ENCODE assay signal across 8 cellular contexts in the genomic region with DNA sequence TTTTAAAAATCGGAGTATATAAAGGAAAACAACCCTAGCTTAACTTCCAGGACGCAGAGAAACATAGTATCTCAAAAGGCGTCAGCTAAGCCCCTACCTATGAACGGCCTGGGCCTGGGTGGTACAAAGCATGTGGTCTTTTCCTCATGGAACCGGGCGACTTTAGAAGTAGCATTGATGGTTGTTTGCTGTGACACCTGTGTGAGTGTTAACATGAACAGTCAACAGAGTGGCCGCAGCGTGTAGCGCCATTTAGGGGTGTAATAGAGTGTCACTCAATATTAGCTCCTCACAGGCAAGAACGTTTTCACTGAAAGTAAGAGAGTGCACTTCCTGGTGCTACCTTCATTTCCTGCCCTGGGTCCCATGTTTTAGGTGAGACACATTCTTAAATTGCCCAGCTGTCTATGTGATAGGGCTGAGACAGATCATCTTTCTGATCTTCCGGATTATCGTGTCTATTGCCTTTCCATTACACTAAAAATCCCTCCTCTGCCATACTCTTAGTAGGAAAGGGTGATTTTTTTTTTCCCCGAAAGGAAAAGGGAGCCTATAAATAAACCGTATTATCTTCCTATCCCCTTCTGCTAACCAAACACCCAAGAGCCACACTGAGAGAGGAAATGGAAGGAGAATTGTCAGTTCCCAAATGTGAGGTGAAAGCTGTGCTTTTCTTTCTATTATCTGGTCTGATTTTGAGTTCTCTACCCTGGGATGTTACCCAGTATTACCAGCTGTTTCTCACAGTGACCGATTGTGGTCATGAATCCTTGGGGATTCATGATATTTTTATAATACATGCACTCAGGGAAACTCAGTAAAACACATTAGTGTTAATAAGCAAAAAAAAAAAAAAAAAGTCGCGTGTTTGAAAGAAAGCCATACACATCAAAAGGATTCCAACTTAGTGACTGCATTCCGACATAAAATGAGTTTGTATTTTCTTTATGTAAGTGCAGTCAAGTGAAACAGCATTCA. TPM values are rescaled to one million over a fixed set of nuclear protein-coding genes. Genes with fewer than 3 reads are reported as not detected.
A peak's percentile ranks its signal among the peaks of the same experiment; 100 is the strongest.
DNase-seq lines count a peak whose midpoint lies in the region; ATAC-seq and TF ChIP-seq lines count a peak whose summit lies in the region.

No MANE protein-coding gene starts in this region.

- peak overlapping the region; percentile 13 for H2AK5ac ChIP-seq in mesenchymal stem cell (ENCODE audit: low read length, severe bottlenecking)

- no peak overlapping the region for H2BK5ac ChIP-seq in mesenchymal stem cell (ENCODE audit: low read depth, low read length, poor library complexity, severe bottlenecking)

- H2BK120ac ChIP-seq in mesenchymal stem cell (ENCODE audit: low read depth, low read length), result no peak overlapping the region

- H3K18ac ChIP-seq in mesenchymal stem cell (ENCODE audit: low read depth in 1 of 2, low read length in 2 of 2), result no peak overlapping the region

- H4K91ac ChIP-seq in mesenchymal stem cell (ENCODE audit: low read length), result no peak overlapping the region

- peaks cover 32% of the 10 kb centered on the region for H3K4me1 Mint-ChIP-seq in stimulated activated effector memory CD8-positive, alpha-beta T cell treated with anti-CD3 and anti-CD28 coated beads, Interleukin-12 subunit alpha, Interleukin-12 subunit beta, amount 100 ng/mL, for 72 hours

- no peak for TF ChIP-seq CTCF in WI38 (IDR thresholded peaks at IDR 0.05; ENCODE audit: low read depth, low read length)

- 2% methylated on average over 9 of the region's 18 CpGs for WGBS in mesenchymal stem cell

- no peak overlapping the region for H3K23ac ChIP-seq in mesenchymal stem cell (ENCODE audit: low read length in 2 of 2)

- H3K14ac ChIP-seq in mesenchymal stem cell (ENCODE audit: low read length in 2 of 2), result peak overlapping the region in 1 of 2 experiments; percentile 87

- no peaks in the 10 kb centered on the region for H3K9me3 Mint-ChIP-seq in stimulated activated effector memory CD8-positive, alpha-beta T cell treated with anti-CD3 and anti-CD28 coated beads, Interleukin-12 subunit alpha, Interleukin-12 subunit beta, amount 100 ng/mL, for 72 hours

- ATAC-seq in stimulated activated effector memory CD8-positive, alpha-beta T cell treated with anti-CD3 and anti-CD28 coated beads, Interleukin-12 subunit alpha, Interleukin-12 subunit beta, amount 100 ng/mL, for 72 hours, result peak; percentile 52
- no peak for ATAC-seq in HG02798 (IDR thresholded peaks at IDR 0.05; ENCODE audit: poor library complexity, unreplicated experiment)

- peaks cover 57% of the 10 kb centered on the region for H3K36me3 Mint-ChIP-seq in stimulated activated effector memory CD8-positive, alpha-beta T cell treated with anti-CD3 and anti-CD28 coated beads, Interleukin-12 subunit alpha, Interleukin-12 subunit beta, amount 100 ng/mL, for 72 hours

- H3K27ac Mint-ChIP-seq in stimulated activated effector memory CD8-positive, alpha-beta T cell treated with anti-CD3 and anti-CD28 coated beads, Interleukin-12 subunit alpha, Interleukin-12 subunit beta, amount 100 ng/mL, for 72 hours, result peak overlapping the region; percentile 98

- no peaks in the 10 kb centered on the region for H3K27me3 ChIP-seq in mesenchymal stem cell (ENCODE audit: control insufficient read depth in 1 of 2, insufficient read depth in 1 of 2, low read length in 2 of 2)

- H3K4me2 ChIP-seq in mesenchymal stem cell (ENCODE audit: low read length, poor library complexity, severe bottlenecking), result peak overlapping the region; percentile 72

- in situ Hi-C loops in G401 (cut with HindIII; ENCODE audit: low sequenced_read_pairs), result no loop called here

- no peak overlapping the region for H2BK12ac ChIP-seq in mesenchymal stem cell (ENCODE audit: low read length in 2 of 2)

- H2AFZ ChIP-seq in mesenchymal stem cell (ENCODE audit: low read depth, low read length), result no peak overlapping the region

- H3K27ac ChIP-seq in mesenchymal stem cell (ENCODE audit: low read length, poor library complexity, severe bottlenecking), result no peak overlapping the region

- peaks cover 1% of the 10 kb centered on the region for H3K4me1 ChIP-seq in mesenchymal stem cell (ENCODE audit: control insufficient read depth, insufficient read depth, low read depth, low read length)

- no peak overlapping the region for H4K8ac ChIP-seq in mesenchymal stem cell (ENCODE audit: low read length)

- peak; percentile 35 for DNase-seq in G401 (ENCODE audit: low spot score)
- peak; percentile 55 for DNase-seq in HCEC 1CT
- peak; percentile 4 for DNase-seq in NCI-H128 (lab: John Stamatoyannopoulos, UW; ENCODE audit: unreplicated experiment)
- DNase-seq in cerebellum (ENCODE audit: low spot score), result peak; percentile 6
- peak; percentile 44 for DNase-seq in mesenchymal stem cell
- peak; percentile 9 to 74 for DNase-seq in stimulated activated effector memory CD8-positive, alpha-beta T cell treated with anti-CD3 and anti-CD28 coated beads, Interleukin-12 subunit alpha, Interleukin-12 subunit beta, amount 100 ng/mL, for 72 hours (ENCODE audit: low spot score in 2 of 2)

- H3K36me3 ChIP-seq in mesenchymal stem cell (ENCODE audit: control insufficient read depth in 1 of 2, insufficient read depth in 2 of 2, low read depth in 1 of 2, low read length in 2 of 2), result peaks cover 5 to 8% of the 10 kb centered on the region in 2 experiments

- H3K4me3 ChIP-seq in WI38 (ENCODE audit: low read depth, low read length), result peak overlapping the region; percentile 98
- H3K4me3 ChIP-seq in mesenchymal stem cell (ENCODE audit: insufficient read depth in 1 of 2, low read depth in 1 of 2, low read length in 2 of 2), result peak overlapping the region; percentile 91 to 99

- no peaks in the 10 kb centered on the region for H3K79me1 ChIP-seq in mesenchymal stem cell (replicated peaks; ENCODE audit: low read length, poor library complexity, severe bottlenecking)

- peak overlapping the region; percentile 94 for H3K4me3 Mint-ChIP-seq in stimulated activated effector memory CD8-positive, alpha-beta T cell treated with anti-CD3 and anti-CD28 coated beads, Interleukin-12 subunit alpha, Interleukin-12 subunit beta, amount 100 ng/mL, for 72 hours

- peak overlapping the region; percentile 96 for H3K9ac ChIP-seq in mesenchymal stem cell (ENCODE audit: low read length)

- H3K9me3 ChIP-seq in mesenchymal stem cell (ENCODE audit: control insufficient read depth, low read length), result no peaks in the 10 kb centered on the region

- H2BK15ac ChIP-seq in mesenchymal stem cell (ENCODE audit: low read depth, poor library complexity, severe bottlenecking), result no peak overlapping the region

- no peak overlapping the region for H3K4ac ChIP-seq in mesenchymal stem cell (ENCODE audit: low read depth in 1 of 2, low read length in 2 of 2)

RNA-seq across cellular contexts. Expression of a gene that starts 1.4 kb away (rescaled TPM):
- total RNA-seq in G401 (2014; rRNA removed; shearing (Covaris generic)), result 40.5 and 67.1 TPM in 2 replicates
- 25.0 TPM for total RNA-seq in cerebellum
- polyA plus RNA-seq in mesenchymal stem cell (2013, experiment 1 of 2), result 132 TPM
- 130 TPM for polyA plus RNA-seq in mesenchymal stem cell (2013, experiment 2 of 2)

Comparison
In these comparisons a context has a peak if more than half of its experiments do, and no peak if none do; other contexts are left out.
1. DNase-seq: peak in every context shown above with its lines; median percentile 55 in HCEC 1CT; 44 in mesenchymal stem cell; 42 in stimulated activated effector memory CD8-positive, alpha-beta T cell treated with anti-CD3 and anti-CD28 coated beads, Interleukin-12 subunit alpha, Interleukin-12 subunit beta, amount 100 ng/mL, for 72 hours; 35 in G401; 6 in cerebellum; 4 in NCI-H128.